19 cellular contexts compared by ENCODE assay signal in genomic region chr5:138647794-138648193, GRCh38.
"Had no signal": no experiment of that assay in that cellular context is flagged by ENCODE, and none has a peak within 500 bp of the region (broad histone marks: within the 10 kb centered on the region; RNA-seq: fewer than 3 reads in every experiment).

No MANE protein-coding gene starts in this region.

- H3K9me3 Mint-ChIP-seq: activated naive CD4-positive, alpha-beta T cell treated with anti-CD3 and anti-CD28 coated beads, Interleukin-2, amount 50 U/mL, for 72 hours; T-helper 1 cell treated with Interleukin-12 subunit alpha and Interleukin-12 subunit beta and Interleukin-4 antibody, amounts not matched to agents 30 μg/mL and 1 μg/mL, for 36 hours had no signal

- H3K4me3 Mint-ChIP-seq: activated CD8-positive, alpha-beta T cell treated with anti-CD3 and anti-CD28 coated beads, Interleukin-2, amount 10 ng/mL, durations not matched to agents 7 days and 5 days; T-helper 1 cell treated with Interleukin-12 subunit alpha and Interleukin-12 subunit beta and Interleukin-4 antibody, amounts not matched to agents 30 μg/mL and 1 μg/mL, for 36 hours had no signal

- H3K36me3 Mint-ChIP-seq: activated naive CD4-positive, alpha-beta T cell treated with anti-CD3 and anti-CD28 coated beads, Interleukin-2, amount 50 U/mL, for 72 hours had no signal

- H3K27ac ChIP-seq: PC-9 had no signal

- H3K27ac Mint-ChIP-seq: activated CD8-positive, alpha-beta T cell treated with anti-CD3 and anti-CD28 coated beads, Interleukin-2, amount 10 ng/mL, durations not matched to agents 7 days and 5 days; activated naive CD4-positive, alpha-beta T cell treated with anti-CD3 and anti-CD28 coated beads, Interleukin-2, amount 50 U/mL, for 72 hours; T-helper 1 cell treated with Interleukin-12 subunit alpha and Interleukin-12 subunit beta and Interleukin-4 antibody, amounts not matched to agents 30 μg/mL and 1 μg/mL, for 36 hours had no signal

- H3K4me3 ChIP-seq: PC-9 had no signal

- H2AFZ ChIP-seq: PC-9 had no signal

- DNase-seq: activated CD4-positive, alpha-beta T cell treated with anti-CD3 and anti-CD28 coated beads for 48 hours; activated CD4-positive, alpha-beta T cell treated with anti-CD3 and anti-CD28 coated beads, Interleukin-2, amount 50 U/mL, for 4 hours; activated CD8-positive, alpha-beta memory T cell treated with anti-CD3 and anti-CD28 coated beads, Interleukin-2, amount 50 U/mL, for 48 hours; activated CD8-positive, alpha-beta T cell treated with anti-CD3 and anti-CD28 coated beads, Interleukin-2, amount 10 ng/mL, durations not matched to agents 7 days and 5 days; activated T-cell treated with anti-CD3 and anti-CD28 coated beads, Interleukin-2, amount 50 U/mL, for 1 hour; amygdala; cerebellar nuclear complex; MM.1S; NCI-H1105 treated with DMSO at 0.1 percent for 48 hours; NCI-H1436 treated with DMSO at 0.1 percent for 48 hours; NCI-H187; NCI-H2081; NCI-H446; PC-9; SHP77 treated with DMSO at 0.1 percent for 48 hours had no signal

- FAIRE-seq: astrocyte had no signal

- ATAC-seq: activated CD4-positive, CD25-positive, alpha-beta regulatory T cell treated with anti-CD3 and anti-CD28 coated beads, Interleukin-2, amount 50 U/mL, for 24 hours; activated CD8-positive, alpha-beta T cell treated with anti-CD3 and anti-CD28 coated beads, Interleukin-2, amount 10 ng/mL, durations not matched to agents 7 days and 5 days; activated naive CD4-positive, alpha-beta T cell treated with anti-CD3 and anti-CD28 coated beads, Interleukin-2, amount 50 U/mL, for 72 hours had no signal

- H3K4me2 ChIP-seq: PC-9 had no signal
